In genomic region chr10:71946700-71947099, GRCh38 we compare ENCODE assay signal across 15 cellular contexts. TPM values are rescaled to one million over a fixed set of nuclear protein-coding genes. Genes with fewer than 3 reads are reported as not detected.
A peak's percentile ranks its signal among the peaks of the same experiment; 100 is the strongest.
DNase-seq lines count a peak whose midpoint lies in the region; ATAC-seq and TF ChIP-seq lines count a peak whose summit lies in the region.
"Had no signal": no experiment of that assay in that cellular context is flagged by ENCODE, and none has a peak within 500 bp of the region (broad histone marks: within the 10 kb centered on the region; RNA-seq: fewer than 3 reads in every experiment).

No MANE protein-coding gene starts in this region.

- no peaks in the 10 kb centered on the region for H3K27me3 ChIP-seq in lung (ENCODE audit: control insufficient read depth, insufficient read depth)
- no peaks in the 10 kb centered on the region for H3K27me3 ChIP-seq in parathyroid adenoma (ENCODE audit: control insufficient read depth, insufficient read depth, low read length)
- no peaks in the 10 kb centered on the region for H3K27me3 ChIP-seq in thymus (ENCODE audit: control insufficient read depth, insufficient read depth)
- no peaks in the 10 kb centered on the region for H3K27me3 ChIP-seq in aorta (ENCODE audit: control insufficient read depth in 1 of 2, insufficient read depth in 2 of 2, low read length in 1 of 2)

- no peak overlapping the region for H3K4me2 ChIP-seq in parathyroid adenoma (ENCODE audit: low read length)

- intact Hi-C loops in aorta (cut with DNase I) = no loop called here

- H3K4me1 ChIP-seq in lung (ENCODE audit: control insufficient read depth in 2 of 2, insufficient read depth in 2 of 2, low read length in 2 of 2) (no peaks in the 10 kb centered on the region), parathyroid adenoma (no peaks in the 10 kb centered on the region), thymus (ENCODE audit: control insufficient read depth, insufficient read depth, low read length) (no peaks in the 10 kb centered on the region), aorta (ENCODE audit: control insufficient read depth in 1 of 2, insufficient read depth in 2 of 2, low read length in 2 of 2) (no peaks in the 10 kb centered on the region)

- H3K9me3 Mint-ChIP-seq in activated T-cell treated with anti-CD3 and anti-CD28 coated beads, Interleukin-2, amount 50 U/mL, for 72 hours = peaks cover 10 to 20% of the 10 kb centered on the region in 2 donors

- H3K4me1 Mint-ChIP-seq in activated T-cell treated with anti-CD3 and anti-CD28 coated beads, Interleukin-2, amount 50 U/mL, for 72 hours (ENCODE audit: low read depth) = no peaks in the 10 kb centered on the region
- H3K4me1 Mint-ChIP-seq: B cell, H9 had no signal

- H3K79me2 ChIP-seq in parathyroid adenoma = no peaks in the 10 kb centered on the region

- H3K9ac ChIP-seq in parathyroid adenoma = no peak overlapping the region

- WGBS in lung, 2 donors = 89 to 93% methylated on average over 3 of the region's 3 CpGs
- WGBS in thymus = 95% methylated on average over 3 of the region's 3 CpGs
- 75 to 76% methylated on average over 3 of the region's 3 CpGs for WGBS in aorta, 2 donors

- peaks cover 17 to 22% of the 10 kb centered on the region in 2 donors for H3K36me3 Mint-ChIP-seq in activated T-cell treated with anti-CD3 and anti-CD28 coated beads, Interleukin-2, amount 50 U/mL, for 72 hours (ENCODE audit: insufficient read depth in 2 of 2)

- H3K27ac Mint-ChIP-seq in activated T-cell treated with anti-CD3 and anti-CD28 coated beads, Interleukin-2, amount 50 U/mL, for 72 hours = no peak overlapping the region
- H3K27ac Mint-ChIP-seq: B cell; CD4-positive, alpha-beta T cell; H9 had no signal

- H3K36me3 ChIP-seq in lung (ENCODE audit: control insufficient read depth in 2 of 2, insufficient read depth in 2 of 2, low read length in 2 of 2) = no peaks in the 10 kb centered on the region
- no peaks in the 10 kb centered on the region for H3K36me3 ChIP-seq in parathyroid adenoma (ENCODE audit: control insufficient read depth, insufficient read depth, low read length)
- H3K36me3 ChIP-seq in thymus (ENCODE audit: control insufficient read depth, insufficient read depth) = no peaks in the 10 kb centered on the region
- no peaks in the 10 kb centered on the region for H3K36me3 ChIP-seq in aorta (ENCODE audit: control insufficient read depth in 1 of 2, insufficient read depth in 2 of 2, low read length in 1 of 2)

- H3K27ac ChIP-seq in lung (ENCODE audit: low read depth in 1 of 2, low read length in 1 of 2) (no peak overlapping the region), parathyroid adenoma (no peak overlapping the region), thymus (ENCODE audit: low read depth) (peak overlapping the region; percentile 25), aorta (ENCODE audit: low read depth in 1 of 2, low read length in 2 of 2) (no peak overlapping the region)

- H3K9me3 ChIP-seq in lung (ENCODE audit: control insufficient read depth in 2 of 2, insufficient read depth in 1 of 2, low read length in 1 of 2) (peaks cover 15 to 45% of the 10 kb centered on the region in 2 donors), parathyroid adenoma (ENCODE audit: control insufficient read depth, low read length) (peaks cover 4% of the 10 kb centered on the region), thymus (ENCODE audit: control insufficient read depth) (peaks cover 15% of the 10 kb centered on the region), aorta (ENCODE audit: control insufficient read depth, low read length) (peaks cover 18% of the 10 kb centered on the region)

- ATAC-seq in lung (ENCODE audit: insufficient read depth, low FRiP score) (no peak), aorta (ENCODE audit: low FRiP score) (no peak)
- ATAC-seq in activated T-cell treated with anti-CD3 and anti-CD28 coated beads, Interleukin-2, amount 50 U/mL, for 72 hours (replicated peaks in 1 of 2) = no peak

- H3K27me3 Mint-ChIP-seq in activated T-cell treated with anti-CD3 and anti-CD28 coated beads, Interleukin-2, amount 50 U/mL, for 72 hours (ENCODE audit: low read depth) = no peaks in the 10 kb centered on the region
- H3K27me3 Mint-ChIP-seq: B cell; CD4-positive, alpha-beta T cell had no signal

- peak overlapping the region; percentile 18 for H2AFZ ChIP-seq in parathyroid adenoma

- H3K4me3 ChIP-seq in lung (peak overlapping the region; percentile 3), parathyroid adenoma (ENCODE audit: low read depth, low read length) (no peak overlapping the region), thymus (ENCODE audit: low read length) (no peak overlapping the region), aorta (ENCODE audit: low read length in 2 of 2) (no peak overlapping the region)

- DNase-seq in NCI-H2171 treated with DMSO at 0.1 percent for 48 hours (lab: John Stamatoyannopoulos, UW) (peak; percentile 20), NCI-H2171 (lab: John Stamatoyannopoulos, UW) (no peak), lung (ENCODE audit: low spot score) (no peak), aorta (no peak), Kasumi-1 (lab: John Stamatoyannopoulos, UW) (no peak)
- no peak for DNase-seq in activated T-cell treated with anti-CD3 and anti-CD28 coated beads, Interleukin-2, amount 50 U/mL, for 72 hours
- DNase-seq: 8988T; Calu3; CD4-positive, alpha-beta T cell; DMS 273 treated with DMSO at 0.1 percent for 48 hours; GOT3; H9 had no signal

- H3K4me3 Mint-ChIP-seq in activated T-cell treated with anti-CD3 and anti-CD28 coated beads, Interleukin-2, amount 50 U/mL, for 72 hours = no peak overlapping the region
- H3K4me3 Mint-ChIP-seq: B cell; CD4-positive, alpha-beta T cell; H9 had no signal

- TF ChIP-seq CTCF in lung (IDR thresholded peaks at IDR 0.05; ENCODE audit: control extremely low read depth, extremely low read depth) (no peak), parathyroid adenoma (IDR thresholded peaks at IDR 0.05) (no peak)

RNA-seq across cellular contexts. Expression of gene CHST3, which starts 17.5 kb away (rescaled TPM):
- total RNA-seq in lung (10 to 100 TPM; 10.7 to 13.7 TPM), aorta (10 to 100 TPM; 30.5 to 47.9 TPM)
- polyA plus RNA-seq in lung (1 to 10 TPM; 2.2 to 5.2 TPM), thymus (2.5 TPM), aorta (1 to 10 TPM; 4.1 to 8.6 TPM)
- under 1 TPM; 0.16 to 0.38 TPM for total RNA-seq in activated T-cell treated with anti-CD3 and anti-CD28 coated beads, Interleukin-2, amount 50 U/mL, for 72 hours
- total RNA-seq: B cell; CD4-positive, alpha-beta T cell had no signal

Comparison
In these comparisons a context has a peak if more than half of its experiments do, and no peak if none do; other contexts are left out.
1. RNA of gene CHST3, which starts 17.5 kb away (total RNA-seq): 30.5 to 47.9 TPM in aorta and 10.7 to 13.7 TPM in lung; 0.16 to 0.38 TPM in activated T-cell treated with anti-CD3 and anti-CD28 coated beads, Interleukin-2, amount 50 U/mL, for 72 hours; every median in the first group is over 4 times any median in the second.